24 cellular contexts compared by ENCODE assay signal in the genomic region with DNA sequence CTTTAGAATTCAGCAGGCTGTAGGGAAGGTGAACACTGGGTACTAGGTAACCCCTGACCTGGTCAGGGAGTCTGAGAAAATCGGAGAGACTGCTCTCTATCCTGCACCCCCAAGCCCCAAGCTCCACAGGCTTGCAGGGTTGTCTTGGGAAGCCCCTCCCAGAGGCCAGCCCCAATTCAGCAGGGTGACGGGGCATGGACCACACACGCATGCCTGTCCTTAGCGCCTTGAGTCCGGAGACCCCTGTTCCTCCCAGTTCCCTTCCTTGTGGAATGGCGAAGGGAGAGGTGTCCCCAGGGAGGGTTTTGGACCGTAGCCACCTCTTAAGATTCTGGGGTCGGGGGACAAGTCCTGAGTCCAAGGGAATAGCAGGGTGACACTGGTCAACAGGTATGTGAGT.
"Had no signal": no experiment of that assay in that cellular context is flagged by ENCODE, and none has a peak within 500 bp of the region (broad histone marks: within the 10 kb centered on the region; RNA-seq: fewer than 3 reads in every experiment).

No MANE protein-coding gene starts in this region.

- H3K27me3 Mint-ChIP-seq: naive B cell; natural killer cell treated with Interleukin-12 subunit alpha and Interleukin-12 subunit beta and Interleukin-15 and Interleukin-18, amount 100 ng/mL, for 72 hours; stimulated activated memory B cell treated with anti-CD40 and anti-IgM and Interleukin-4, amounts not matched to agents 10 μg/mL and 1 μg/mL and 100 μg/mL, for 72 hours had no signal

- DNase-seq: cortex of kidney; effector CD4-positive, alpha-beta T cell; immature natural killer cell; islet precursor cell; kidney glomerular epithelial cell; mesenchymal stem cell; mucosa of descending colon; naive B cell; ovary; psoas muscle; right cardiac atrium; sigmoid colon; spleen; stimulated activated CD4-positive, alpha-beta T cell treated with anti-CD3 and anti-CD28 coated beads, Interleukin-4, amount 100 ng/mL, for 4 hours; stimulated activated naive CD8-positive, alpha-beta T cell treated with anti-CD3 and anti-CD28 coated beads, Interleukin-15, Interleukin-2, amounts not matched to agents 100 U/mL and 50 U/mL, for 24 hours; transverse colon had no signal

- H3K27ac ChIP-seq: ovary, psoas muscle, sigmoid colon, thoracic aorta, transverse colon, vagina had no signal

- H3K36me3 Mint-ChIP-seq: immature natural killer cell; mesothelial cell of epicardium; naive B cell; natural killer cell treated with Interleukin-12 subunit alpha and Interleukin-12 subunit beta and Interleukin-15 and Interleukin-18, amount 100 ng/mL, for 72 hours; stimulated activated memory B cell treated with anti-CD40 and anti-IgM and Interleukin-4, amounts not matched to agents 10 μg/mL and 1 μg/mL and 100 μg/mL, for 72 hours had no signal

- ATAC-seq: mucosa of descending colon; natural killer cell treated with Interleukin-12 subunit alpha and Interleukin-12 subunit beta and Interleukin-15 and Interleukin-18, amount 100 ng/mL, for 72 hours; stimulated activated memory B cell treated with anti-CD40 and anti-IgM and Interleukin-4, amounts not matched to agents 10 μg/mL and 1 μg/mL and 100 μg/mL, for 72 hours; stimulated activated naive CD8-positive, alpha-beta T cell treated with anti-CD3 and anti-CD28 coated beads, Interleukin-15, Interleukin-2, amounts not matched to agents 100 U/mL and 50 U/mL, for 24 hours had no signal

- H3K4me1 Mint-ChIP-seq: naive B cell; stimulated activated memory B cell treated with anti-CD40 and anti-IgM and Interleukin-4, amounts not matched to agents 10 μg/mL and 1 μg/mL and 100 μg/mL, for 72 hours had no signal

- H3K27me3 ChIP-seq: ovary, sigmoid colon, spleen, transverse colon, vagina had no signal

- FAIRE-seq: frontal cortex had no signal

- H3K4me3 ChIP-seq: lung, mucosa of descending colon, ovary, psoas muscle, sigmoid colon, spleen, thoracic aorta, transverse colon, vagina had no signal

- H3K9me3 Mint-ChIP-seq: immature natural killer cell; mesothelial cell of epicardium; naive B cell; natural killer cell treated with Interleukin-12 subunit alpha and Interleukin-12 subunit beta and Interleukin-15 and Interleukin-18, amount 100 ng/mL, for 72 hours; neural crest cell; stimulated activated memory B cell treated with anti-CD40 and anti-IgM and Interleukin-4, amounts not matched to agents 10 μg/mL and 1 μg/mL and 100 μg/mL, for 72 hours had no signal

- H3K9me3 ChIP-seq: mucosa of descending colon, ovary, psoas muscle, sigmoid colon, spleen, thoracic aorta, transverse colon, vagina had no signal

- H3K36me3 ChIP-seq: ovary, sigmoid colon, spleen, thoracic aorta, transverse colon, vagina had no signal

- H3K27ac Mint-ChIP-seq: immature natural killer cell; mesothelial cell of epicardium; naive B cell; natural killer cell treated with Interleukin-12 subunit alpha and Interleukin-12 subunit beta and Interleukin-15 and Interleukin-18, amount 100 ng/mL, for 72 hours; stimulated activated memory B cell treated with anti-CD40 and anti-IgM and Interleukin-4, amounts not matched to agents 10 μg/mL and 1 μg/mL and 100 μg/mL, for 72 hours had no signal

- H3K4me1 ChIP-seq: vagina had no signal

- H3K4me3 Mint-ChIP-seq: immature natural killer cell; mesothelial cell of epicardium; naive B cell; natural killer cell treated with Interleukin-12 subunit alpha and Interleukin-12 subunit beta and Interleukin-15 and Interleukin-18, amount 100 ng/mL, for 72 hours; neural crest cell; stimulated activated memory B cell treated with anti-CD40 and anti-IgM and Interleukin-4, amounts not matched to agents 10 μg/mL and 1 μg/mL and 100 μg/mL, for 72 hours had no signal
